In genomic region chr5:140312067-140312790, GRCh38 we compare ENCODE assay signal across 9 cellular contexts. TPM values are rescaled to one million over a fixed set of nuclear protein-coding genes. Genes with fewer than 3 reads are reported as not detected.
DNase-seq lines count a peak whose midpoint lies in the region; ATAC-seq and TF ChIP-seq lines count a peak whose summit lies in the region.
"Had no signal": no experiment of that assay in that cellular context is flagged by ENCODE, and none has a peak within 500 bp of the region (broad histone marks: within the 10 kb centered on the region; RNA-seq: fewer than 3 reads in every experiment).

No MANE protein-coding gene starts in this region.

- H3K4me1 Mint-ChIP-seq in GM23338: peaks cover 16% of the 10 kb centered on the region

- H3K27ac Mint-ChIP-seq in GM23338: peak overlapping the region; percentile 58; the same call in 1 of the 2 replicates

- no peaks in the 10 kb centered on the region for H3K36me3 ChIP-seq in GM23338 (ENCODE audit: insufficient read depth)
- H3K36me3 ChIP-seq in BE2C: no peaks in the 10 kb centered on the region

- H3K9me2 ChIP-seq in GM23338 (ENCODE audit: insufficient read depth): peaks cover 4% of the 10 kb centered on the region; the same call in 1 of the 2 replicates

- ATAC-seq in GM23338: peak; percentile 40; the same call in 2 of the 3 replicates
- no peak for ATAC-seq in GM21825 (IDR thresholded peaks at IDR 0.05; ENCODE audit: unreplicated experiment)

- TF ChIP-seq CTCF in GM23338 (conservative IDR thresholded peaks at IDR 0.05; ENCODE audit: low read depth in 2 of 2): no peak
- TF ChIP-seq CTCF in BE2C (IDR thresholded peaks at IDR 0.05; ENCODE audit: low read depth, low read length): no peak

- peak overlapping the region; percentile 3 for H3K4me2 ChIP-seq in GM23338

- H3K4me1 ChIP-seq in GM23338 (ENCODE audit: insufficient read depth): 0 out of 2 replicates have a peak, but pooled peaks cover 11% of the 10 kb centered on the region
- H3K4me1 ChIP-seq in BE2C: no peaks in the 10 kb centered on the region

- H3K4me3 ChIP-seq in GM23338 (no peak overlapping the region), skeletal muscle cell (ENCODE audit: low read depth, low read length) (no peak overlapping the region), BE2C (ENCODE audit: low read depth, low read length) (no peak overlapping the region)

- no peaks in the 10 kb centered on the region for H3K9me3 Mint-ChIP-seq in GM23338

- H3K4me3 Mint-ChIP-seq in GM23338: no peak overlapping the region; the same call in 2 of the 3 replicates

- H3K27ac ChIP-seq in GM23338 (ENCODE audit: low read depth): no peak overlapping the region

- no peaks in the 10 kb centered on the region for H3K9me3 ChIP-seq in BE2C

- H3K27me3 ChIP-seq in GM23338 (ENCODE audit: insufficient read depth) (no peaks in the 10 kb centered on the region), BE2C (no peaks in the 10 kb centered on the region)

- DNase-seq in GM23338 (ENCODE audit: low spot score): peak; percentile 39
- peak; percentile 28 for DNase-seq in SKM-1 (lab: John Stamatoyannopoulos, UW; ENCODE audit: unreplicated experiment)
- peak; percentile 47 for DNase-seq in fibroblast of the conjunctiva (ENCODE audit: low read depth)
- peak; percentile 90 for DNase-seq in skeletal muscle cell (ENCODE audit: low read depth)
- no peak for DNase-seq in 8988T
- DNase-seq in BE2C: no peak
- DNase-seq in NCI-H524 (lab: John Stamatoyannopoulos, UW): no peak
- DNase-seq: erythroblast had no signal

- no peaks in the 10 kb centered on the region for H3F3A ChIP-seq in GM23338 (replicated peaks; ENCODE audit: low read depth)

- peak overlapping the region; percentile 90 for H2AFZ ChIP-seq in GM23338

- no peaks in the 10 kb centered on the region for H4K20me1 ChIP-seq in GM23338 (replicated peaks; ENCODE audit: insufficient read depth)

- H3K27me3 Mint-ChIP-seq in GM23338 (ENCODE audit: insufficient read depth, low read depth, poor library complexity): no peaks in the 10 kb centered on the region

- H3K36me3 Mint-ChIP-seq in GM23338 (ENCODE audit: low read depth): no peaks in the 10 kb centered on the region

- H3K79me2 ChIP-seq in GM23338 (replicated peaks; ENCODE audit: insufficient read depth): no peaks in the 10 kb centered on the region

TF ChIP-seq in GM23338, 12 proteins besides CTCF, POLR2A, EP300 and RAD21:
- TF ChIP-seq ETS1 (IDR thresholded peaks at IDR 0.05) (no peak), ZNF331 (CRISPR knock-in tag; IDR thresholded peaks at IDR 0.05; ENCODE audit: low read depth) (no peak), STAT1 (IDR thresholded peaks at IDR 0.05; ENCODE audit: unreplicated experiment) (no peak), ZNF114 (CRISPR knock-in tag; IDR thresholded peaks at IDR 0.05) (no peak), POLR2AphosphoS5 (IDR thresholded peaks at IDR 0.05; ENCODE audit: low read depth) (no peak)
TF ChIP-seq in GM23338: peak in this region for 0.

RNA-seq across cellular contexts. Expression of gene PFDN1, which starts 9.3 kb away (rescaled TPM):
- 85.4 and 119 TPM in 2 replicates for total RNA-seq in GM23338 (2014; rRNA removed; shearing (Covaris generic))
- 256 and 279 TPM in 2 replicates for polyA plus RNA-seq in GM23338 (2016; fragmentation: Nextera tagmentation; extraction: Ambion mirVana)
- 99.7 TPM for polyA plus RNA-seq in BE2C (2012; ENCODE audit: insufficient read depth, insufficient read length, low read depth)

RNA-seq across cellular contexts. Expression of gene HBEGF, which starts 34.2 kb away (rescaled TPM):
- 2.0 and 2.9 TPM in 2 replicates for total RNA-seq in GM23338 (2014; rRNA removed; shearing (Covaris generic))
- 2.2 and 2.3 TPM in 2 replicates for polyA plus RNA-seq in GM23338 (2016; fragmentation: Nextera tagmentation; extraction: Ambion mirVana)
- 9.8 TPM for polyA plus RNA-seq in BE2C (2012; ENCODE audit: insufficient read depth, insufficient read length, low read depth)

RNA-seq across cellular contexts. Expression of gene SLC4A9, which starts 47.8 kb away (rescaled TPM):
- 0.08 TPM in 1 of 2 replicates, not detected in the other for total RNA-seq in GM23338 (2014; rRNA removed; shearing (Covaris generic))
- 0.08 TPM in 1 of 2 replicates, not detected in the other for polyA plus RNA-seq in GM23338 (2016; fragmentation: Nextera tagmentation; extraction: Ambion mirVana)
- polyA plus RNA-seq in BE2C (2012; ENCODE audit: insufficient read depth, insufficient read length, low read depth): not detected

Comparison
In these comparisons a context has a peak if more than half of its experiments do, and no peak if none do; other contexts are left out.
1. DNase-seq: peak in GM23338 (single experiment), SKM-1 (single experiment), fibroblast of the conjunctiva (single experiment) and skeletal muscle cell (single experiment); none in 8988T (single experiment), BE2C (single experiment) and NCI-H524 (0 of 2).